Comparison of ENCODE assay signal across 8 cellular contexts in the genomic region with DNA sequence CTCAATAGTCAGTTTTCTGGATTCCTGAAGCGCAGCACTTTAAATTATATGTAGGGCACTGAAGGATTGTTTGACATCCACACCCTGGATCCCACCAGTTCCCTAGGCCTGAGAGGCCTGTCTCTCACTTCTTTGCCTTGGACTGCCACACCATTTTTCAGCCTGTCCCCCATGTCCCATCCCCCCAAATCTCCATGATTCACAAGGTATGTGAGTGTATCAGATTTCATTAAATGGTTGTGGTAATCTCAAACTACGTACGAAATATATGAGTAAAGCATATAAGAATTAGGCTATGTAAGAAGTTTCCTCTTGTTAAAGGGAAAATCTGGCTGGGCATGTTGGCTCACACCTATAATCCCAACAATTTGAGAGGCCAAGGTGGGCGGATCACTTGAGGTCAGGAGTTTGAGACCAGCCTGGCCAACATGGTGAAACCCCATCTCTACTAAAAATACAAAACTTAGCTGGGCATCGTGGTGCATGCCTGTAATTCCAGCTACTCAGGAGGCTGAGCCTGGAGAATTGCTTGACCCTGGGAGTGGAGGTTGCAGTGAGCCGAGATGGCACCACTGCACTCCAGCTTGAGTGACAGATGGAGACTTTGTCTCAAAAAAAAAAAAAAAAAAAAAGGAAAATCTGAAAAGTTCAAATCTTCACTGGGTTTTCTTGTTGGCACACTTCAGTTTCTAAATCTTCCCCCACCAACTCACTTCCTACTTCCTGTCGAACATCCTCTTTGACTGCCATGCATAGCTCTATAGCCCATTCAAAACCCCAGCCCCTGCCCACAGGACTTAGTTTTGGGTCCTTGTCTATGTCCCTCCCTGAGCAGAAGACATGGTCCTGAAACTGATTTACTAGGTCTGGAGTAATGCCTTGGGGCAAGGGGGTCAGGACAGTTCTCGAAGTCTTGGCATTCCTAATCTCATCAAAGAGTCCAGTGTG. TPM values are rescaled to one million over a fixed set of nuclear protein-coding genes. Genes with fewer than 3 reads are reported as not detected.
A peak's percentile ranks its signal among the peaks of the same experiment; 100 is the strongest.
DNase-seq lines count a peak whose midpoint lies in the region; ATAC-seq, FAIRE-seq and TF ChIP-seq lines count a peak whose summit lies in the region.

No MANE protein-coding gene starts in this region.

- no peaks in the 10 kb centered on the region for H3K27me3 Mint-ChIP-seq in CD4-positive, alpha-beta memory T cell

- no peaks in the 10 kb centered on the region for H4K20me1 ChIP-seq in Loucy (ENCODE audit: insufficient read depth, low read length, poor library complexity, severe bottlenecking)

- ATAC-seq in HG02938 (IDR thresholded peaks at IDR 0.05; ENCODE audit: unreplicated experiment) (no peak), GM19324 (IDR thresholded peaks at IDR 0.05; ENCODE audit: low FRiP score, unreplicated experiment) (no peak)

- no peaks in the 10 kb centered on the region for H3K36me3 ChIP-seq in CD4-positive, alpha-beta memory T cell (ENCODE audit: insufficient read depth, low read length)
- H3K36me3 ChIP-seq in Loucy (ENCODE audit: insufficient read depth, low read length) (no peaks in the 10 kb centered on the region), neutrophil (no peaks in the 10 kb centered on the region)

- no peaks in the 10 kb centered on the region for H3K36me3 Mint-ChIP-seq in CD4-positive, alpha-beta memory T cell

- H3K4me3 Mint-ChIP-seq in CD4-positive, alpha-beta memory T cell = peak overlapping the region in 3 of 8 donors; percentile 8 to 64 (median 24)

- H3K4me1 ChIP-seq in CD4-positive, alpha-beta memory T cell (ENCODE audit: insufficient read depth, low read length) = peaks cover 7% of the 10 kb centered on the region
- H3K4me1 ChIP-seq in Loucy (ENCODE audit: insufficient read depth, low read length, poor library complexity, severe bottlenecking) (no peaks in the 10 kb centered on the region), neutrophil (ENCODE audit: control insufficient read depth in 1 of 2, insufficient read depth in 1 of 2, low read depth in 1 of 2, low read length in 1 of 2) (peaks cover 98 to 99% of the 10 kb centered on the region in 2 experiments)

- CTCF ChIA-PET in CD4-positive, alpha-beta memory T cell (lab: Charles Lee; ENCODE audit: partially characterized antibody) = interaction anchor here (0.7 to 1.0 kb wide), 2 partner anchors 79 to 86 kb away, joined by 3 to 4 read pairs; no protein-coding TSS in a partner anchor

- no peak overlapping the region for H3K27ac ChIP-seq in CD4-positive, alpha-beta memory T cell (ENCODE audit: low read depth, low read length)
- peak overlapping the region; percentile 95 for H3K27ac ChIP-seq in neutrophil

- peaks cover 5 to 8% (median 6%) of the 10 kb centered on the region in 4 donors for H3K4me1 Mint-ChIP-seq in CD4-positive, alpha-beta memory T cell

- H3K9me3 Mint-ChIP-seq in CD4-positive, alpha-beta memory T cell = peaks cover 0 to 2% (median 0%) of the 10 kb centered on the region in 8 donors

- H2AFZ ChIP-seq in Loucy (ENCODE audit: low read length) = 0 out of 2 replicates have a peak overlapping the region, but pooled peaks have one; percentile 5

- H3K9me3 ChIP-seq in CD4-positive, alpha-beta memory T cell (ENCODE audit: control insufficient read depth in 1 of 2, low read length in 2 of 2) = no peaks in the 10 kb centered on the region
- H3K9me3 ChIP-seq in Loucy (ENCODE audit: insufficient read depth, low read depth, low read length) (no peaks in the 10 kb centered on the region), neutrophil (no peaks in the 10 kb centered on the region)

- no peak overlapping the region for H3K9ac ChIP-seq in Loucy (ENCODE audit: low read depth, low read length, poor library complexity, severe bottlenecking)

- no peak for TF ChIP-seq CTCF in Loucy (conservative IDR thresholded peaks at IDR 0.05; ENCODE audit: low read length)
- TF ChIP-seq CTCF in neutrophil (IDR thresholded peaks at IDR 0.05) = no peak
- no peak for TF ChIP-seq CTCF in D721Med (IDR thresholded peaks at IDR 0.05; ENCODE audit: insufficient read depth, missing control alignments)

- H3F3A ChIP-seq in Loucy (ENCODE audit: low read depth) = no peaks in the 10 kb centered on the region

- no peak overlapping the region for H3K4me3 ChIP-seq in CD4-positive, alpha-beta memory T cell (ENCODE audit: low read length in 2 of 2)
- H3K4me3 ChIP-seq in Loucy (ENCODE audit: low read length, poor library complexity, severe bottlenecking) (no peak overlapping the region), neutrophil (ENCODE audit: low read depth in 1 of 2, low read length in 1 of 2) (peak overlapping the region in 1 of 2 experiments; percentile 28)

- no peak for DNase-seq in CD4-positive, alpha-beta memory T cell
- peak; percentile 48 for DNase-seq in amniotic stem cell (lab: John Stamatoyannopoulos, UW)
- no peak for DNase-seq in D721Med (ENCODE audit: insufficient read length, low spot score)
- no peak for DNase-seq in pons (ENCODE audit: low spot score)

- H3K9me2 ChIP-seq in Loucy (replicated peaks; ENCODE audit: low read depth, low read length) = no peaks in the 10 kb centered on the region

- H3K27me3 ChIP-seq in CD4-positive, alpha-beta memory T cell (ENCODE audit: insufficient read depth, low read length) = no peaks in the 10 kb centered on the region
- H3K27me3 ChIP-seq in Loucy (ENCODE audit: insufficient read depth, low read length, poor library complexity, severe bottlenecking) (no peaks in the 10 kb centered on the region), neutrophil (no peaks in the 10 kb centered on the region)

- FAIRE-seq in D721Med (lab: Jason Lieb, UNC) = no peak

- H3K79me2 ChIP-seq in Loucy (ENCODE audit: insufficient read depth, low read length) = no peaks in the 10 kb centered on the region

- H3K27ac Mint-ChIP-seq in CD4-positive, alpha-beta memory T cell = peak overlapping the region in 4 of 7 donors; percentile 2 to 85 (median 56)

- no peak overlapping the region for H3K4me2 ChIP-seq in Loucy (ENCODE audit: low read depth, low read length, poor library complexity, severe bottlenecking)

- intact Hi-C loops in CD4-positive, alpha-beta memory T cell (cut with micrococcal nuclease) = no loop called here

- POLR2A ChIA-PET in CD4-positive, alpha-beta memory T cell (lab: Charles Lee; ENCODE audit: partially characterized antibody) = interaction anchor here (0.7 to 0.9 kb wide), 2 partner anchors 59 to 62 kb away, joined by 3 read pairs; no protein-coding TSS in a partner anchor

RNA-seq across cellular contexts. Expression of gene GPCPD1, which starts 42.1 kb away (rescaled TPM):
- total RNA-seq in CD4-positive, alpha-beta memory T cell = 10 to 100 TPM; 67.5 to 71.1 TPM
- 10 to 100 TPM; 25.3 to 31.0 TPM for polyA plus RNA-seq in CD4-positive, alpha-beta memory T cell
